Comparison of ENCODE assay signal across 13 cellular contexts in genomic region chr2:160345102-160345501, GRCh38.
DNase-seq lines count a peak whose midpoint lies in the region; ATAC-seq lines count a peak whose summit lies in the region.
"Had no signal": no experiment of that assay in that cellular context is flagged by ENCODE, and none has a peak within 500 bp of the region (broad histone marks: within the 10 kb centered on the region; RNA-seq: fewer than 3 reads in every experiment).

No MANE protein-coding gene starts in this region.

- peaks cover 14% of the 10 kb centered on the region for H3K36me3 Mint-ChIP-seq in activated T-helper 17 cell treated with anti-CD3 and anti-CD28 coated beads, Interleukin-2, amount 50 U/mL, for 72 hours (ENCODE audit: low read depth)
- peaks cover 11% of the 10 kb centered on the region for H3K36me3 Mint-ChIP-seq in natural killer cell treated with Interleukin-12 subunit alpha and Interleukin-12 subunit beta and Interleukin-15 and Interleukin-18, amount 100 ng/mL, for 72 hours

- H3K4me3 Mint-ChIP-seq in activated T-helper 17 cell treated with anti-CD3 and anti-CD28 coated beads, Interleukin-2, amount 50 U/mL, for 72 hours: peak overlapping the region; percentile 71
- H3K4me3 Mint-ChIP-seq in natural killer cell treated with Interleukin-12 subunit alpha and Interleukin-12 subunit beta and Interleukin-15 and Interleukin-18, amount 100 ng/mL, for 72 hours: peak overlapping the region; percentile 78

- H3K27ac Mint-ChIP-seq in activated T-helper 17 cell treated with anti-CD3 and anti-CD28 coated beads, Interleukin-2, amount 50 U/mL, for 72 hours: peak overlapping the region; percentile 81
- peak overlapping the region; percentile 77 to 97 for H3K27ac Mint-ChIP-seq in natural killer cell treated with Interleukin-12 subunit alpha and Interleukin-12 subunit beta and Interleukin-15 and Interleukin-18, amount 100 ng/mL, for 72 hours

- ATAC-seq in GM18867 (IDR thresholded peaks at IDR 0.05; ENCODE audit: unreplicated experiment) (peak; percentile 53), HG03442 (IDR thresholded peaks at IDR 0.05; ENCODE audit: unreplicated experiment) (no peak), HG02759 (IDR thresholded peaks at IDR 0.05; ENCODE audit: unreplicated experiment) (no peak)
- ATAC-seq in activated T-helper 17 cell treated with anti-CD3 and anti-CD28 coated beads, Interleukin-2, amount 50 U/mL, for 72 hours (replicated peaks): peak; percentile 67
- ATAC-seq in natural killer cell treated with Interleukin-12 subunit alpha and Interleukin-12 subunit beta and Interleukin-15 and Interleukin-18, amount 100 ng/mL, for 72 hours: peak; percentile 75 to 85
- ATAC-seq: psoas muscle had no signal

- H3K4me1 Mint-ChIP-seq in activated T-helper 17 cell treated with anti-CD3 and anti-CD28 coated beads, Interleukin-2, amount 50 U/mL, for 72 hours: peaks cover 58% of the 10 kb centered on the region
- peaks cover 51 to 61% of the 10 kb centered on the region in 2 donors for H3K4me1 Mint-ChIP-seq in natural killer cell treated with Interleukin-12 subunit alpha and Interleukin-12 subunit beta and Interleukin-15 and Interleukin-18, amount 100 ng/mL, for 72 hours (ENCODE audit: low read depth in 2 of 2)

- H3K27me3 Mint-ChIP-seq in activated T-helper 17 cell treated with anti-CD3 and anti-CD28 coated beads, Interleukin-2, amount 50 U/mL, for 72 hours: no peaks in the 10 kb centered on the region
- H3K27me3 Mint-ChIP-seq in natural killer cell treated with Interleukin-12 subunit alpha and Interleukin-12 subunit beta and Interleukin-15 and Interleukin-18, amount 100 ng/mL, for 72 hours: no peaks in the 10 kb centered on the region

- peak; percentile 20 for DNase-seq in NOMO-1 treated with DMSO at 0.1 percent for 48 hours (lab: John Stamatoyannopoulos, UW; ENCODE audit: unreplicated experiment)
- no peak for DNase-seq in NOMO-1 treated with dmso at 0.1 percent for 144 hours (lab: John Stamatoyannopoulos, UW; ENCODE audit: unreplicated experiment)
- no peak for DNase-seq in natural killer cell treated with Interleukin-12 subunit alpha and Interleukin-12 subunit beta and Interleukin-15 and Interleukin-18, amount 100 ng/mL, for 72 hours (ENCODE audit: low spot score)
- DNase-seq in AG08395 (ENCODE audit: low spot score): no peak
- DNase-seq: activated gamma-delta T cell treated with Interleukin-2 at 50 U/mL for 16 hours; effector memory CD4-positive, alpha-beta T cell; GDM1; NCI-H2081 treated with DMSO at 0.1 percent for 48 hours; psoas muscle had no signal

- H3K9me3 Mint-ChIP-seq in activated T-helper 17 cell treated with anti-CD3 and anti-CD28 coated beads, Interleukin-2, amount 50 U/mL, for 72 hours: no peaks in the 10 kb centered on the region
- no peaks in the 10 kb centered on the region for H3K9me3 Mint-ChIP-seq in natural killer cell treated with Interleukin-12 subunit alpha and Interleukin-12 subunit beta and Interleukin-15 and Interleukin-18, amount 100 ng/mL, for 72 hours

Comparison
In these comparisons a context has a peak if more than half of its experiments do, and no peak if none do; other contexts are left out.
1. ATAC-seq: peak in GM18867 (single experiment), activated T-helper 17 cell treated with anti-CD3 and anti-CD28 coated beads, Interleukin-2, amount 50 U/mL, for 72 hours (single experiment) and natural killer cell treated with Interleukin-12 subunit alpha and Interleukin-12 subunit beta and Interleukin-15 and Interleukin-18, amount 100 ng/mL, for 72 hours (2 of 2); none in HG03442 (single experiment) and HG02759 (single experiment).